1 cellular context compared by ENCODE assay signal in genomic region chr15:57313134-57313483, GRCh38.
TF ChIP-seq lines count a peak whose summit lies in the region.

No MANE protein-coding gene starts in this region.

TF ChIP-seq in IMR-90, 13 proteins besides CTCF, POLR2A, EP300 and RAD21 (continued from another document):
- TF ChIP-seq USF2 (IDR thresholded peaks at IDR 0.05; ENCODE audit: low read depth, low read length) (no peak), MAFK (IDR thresholded peaks at IDR 0.05; ENCODE audit: low read depth, low read length) (no peak)
TF ChIP-seq in IMR-90: peak in this region for 0.
